ENCODE assay signal across 9 cellular contexts in genomic region chrX:119503484-119503861, GRCh38. TPM values are rescaled to one million over a fixed set of nuclear protein-coding genes. Genes with fewer than 3 reads are reported as not detected.
DNase-seq lines count a peak whose midpoint lies in the region; ATAC-seq, FAIRE-seq and TF ChIP-seq lines count a peak whose summit lies in the region.
"Had no signal": no experiment of that assay in that cellular context is flagged by ENCODE, and none has a peak within 500 bp of the region (broad histone marks: within the 10 kb centered on the region; RNA-seq: fewer than 3 reads in every experiment).

No MANE protein-coding gene starts in this region.

- H3K36me3 ChIP-seq in mesendoderm (ENCODE audit: control insufficient read depth, insufficient read depth, low read length) (no peaks in the 10 kb centered on the region), vagina (no peaks in the 10 kb centered on the region)

- no peak overlapping the region for H3K4ac ChIP-seq in mesendoderm (ENCODE audit: low read depth, low read length)

- H2AK5ac ChIP-seq in mesendoderm (ENCODE audit: low read length): no peak overlapping the region

- no peak overlapping the region for H2BK120ac ChIP-seq in mesendoderm (ENCODE audit: low read depth, low read length)

- no peaks in the 10 kb centered on the region for H3K79me1 ChIP-seq in mesendoderm (ENCODE audit: low read length)

- H3K27ac ChIP-seq in A549 (peak overlapping the region; percentile 90 to 100), mesendoderm (ENCODE audit: low read depth, low read length) (no peak overlapping the region), vagina (no peak overlapping the region)

- ATAC-seq in A549: peak; percentile 89 to 90
- ATAC-seq in GM21526 (IDR thresholded peaks at IDR 0.05; ENCODE audit: low FRiP score, unreplicated experiment): no peak

- H3K27ac Mint-ChIP-seq in chondrocyte (ENCODE audit: unreplicated experiment): peak overlapping the region; percentile 92

- TF ChIP-seq EP300 in A549 (IDR thresholded peaks at IDR 0.05): peak; percentile 73 to 89; a peak in 4 of 5 replicates

- CTCF ChIA-PET in A549 (lab: Yijun Ruan, JAX): interaction anchor here (0.6 to 31.5 kb wide), 4 partner anchors 9 to 59 kb away, joined by 3 to 814 read pairs (median 14); no protein-coding TSS in a partner anchor

- H3K27me3 ChIP-seq in mesendoderm (ENCODE audit: insufficient read depth, low read length, poor library complexity) (no peaks in the 10 kb centered on the region), vagina (no peaks in the 10 kb centered on the region)

- H3K9me3 Mint-ChIP-seq in chondrocyte (ENCODE audit: low read depth): no peaks in the 10 kb centered on the region

- peaks cover 26% of the 10 kb centered on the region for H3K4me1 Mint-ChIP-seq in chondrocyte (ENCODE audit: low read depth)

- DNase-seq in A549 (ENCODE audit: low read depth in 1 of 2, low spot score in 1 of 2) (peak in 1 of 2 experiments; percentile 91), LoVo (ENCODE audit: low spot score) (peak; percentile 60), chondrocyte (ENCODE audit: low spot score) (peak; percentile 81), mesendoderm (peak; percentile 53), vagina (ENCODE audit: extremely low spot score in 2 of 2) (no peak), GM13976 (ENCODE audit: low spot score) (no peak)
- no peak for DNase-seq in activated CD4-positive, alpha-beta T cell treated with anti-CD3 and anti-CD28 coated beads, Interleukin-2, amount 50 U/mL, for 48 hours
- DNase-seq: H7 had no signal

- TF ChIP-seq POLR2A in A549 (IDR thresholded peaks at IDR 0.05; ENCODE audit: low read length): no peak
- no peak for TF ChIP-seq POLR2A in vagina (IDR thresholded peaks at IDR 0.05)

- no peak overlapping the region for H3K23ac ChIP-seq in mesendoderm (ENCODE audit: low read length)

- WGBS in A549 (ENCODE audit: missing lambda C conversion rate): 0% methylated on average over 1 of the region's 2 CpGs
- no CpG with 5 or more reads among the region's 2 CpGs for WGBS in mesendoderm (ENCODE audit: extremely low coverage, insufficient coverage, low lambda C conversion rate)

- no peak overlapping the region for H3K56ac ChIP-seq in mesendoderm (ENCODE audit: low read length)

- no peak overlapping the region for H2BK5ac ChIP-seq in mesendoderm (ENCODE audit: low read length)

- H3K9ac ChIP-seq in mesendoderm (ENCODE audit: low read length): no peak overlapping the region

- TF ChIP-seq RAD21 in A549 (conservative IDR thresholded peaks at IDR 0.05 in 1 of 2, IDR thresholded peaks at IDR 0.05 in 1 of 2): peak in 1 of 2 experiments; percentile 6; a peak in 2 of 5 replicates

- H2BK15ac ChIP-seq in mesendoderm (replicated peaks; ENCODE audit: low read depth): no peak overlapping the region

- intact Hi-C loops in vagina (cut with DNase I): loop anchor here (5.0 kb wide), 1 partner anchor 1981 kb away; no protein-coding TSS in a partner anchor

- H3K4me1 ChIP-seq in A549: peaks cover 68% of the 10 kb centered on the region
- H3K4me1 ChIP-seq in mesendoderm (ENCODE audit: control insufficient read depth, low read depth, low read length): no peaks in the 10 kb centered on the region
- peaks cover 10% of the 10 kb centered on the region for H3K4me1 ChIP-seq in vagina

- H3K4me2 ChIP-seq in A549 (peak overlapping the region; percentile 79), mesendoderm (ENCODE audit: low read length) (no peak overlapping the region)

- in situ Hi-C loops in GM13976 (cut with MboI; ENCODE audit: low sequenced_read_pairs, unreplicated experiment): loop anchor here (25.0 kb wide), 1 partner anchor 234 kb away; no protein-coding TSS in a partner anchor

- H3K79me2 ChIP-seq in mesendoderm (ENCODE audit: control insufficient read depth, insufficient read depth, low read length): no peaks in the 10 kb centered on the region

- no peaks in the 10 kb centered on the region for H3K36me3 Mint-ChIP-seq in chondrocyte (ENCODE audit: low read depth)

- no peak overlapping the region for H3K4me3 ChIP-seq in A549
- no peak overlapping the region for H3K4me3 ChIP-seq in mesendoderm (ENCODE audit: low read length)
- H3K4me3 ChIP-seq in vagina: no peak overlapping the region

- no peaks in the 10 kb centered on the region for H3K9me3 ChIP-seq in A549
- H3K9me3 ChIP-seq in vagina: no peaks in the 10 kb centered on the region

- H3K27me3 Mint-ChIP-seq in chondrocyte (ENCODE audit: low read depth): no peaks in the 10 kb centered on the region

- TF ChIP-seq CTCF in A549 (IDR thresholded peaks at IDR 0.05) (no peak), chondrocyte (IDR thresholded peaks at IDR 0.05) (no peak), vagina (IDR thresholded peaks at IDR 0.05) (no peak), GM13976 (IDR thresholded peaks at IDR 0.05; ENCODE audit: borderline replicate concordance, control extremely low read depth, extremely low read depth, insufficient read depth, missing control alignments) (no peak)

- H3K4me3 Mint-ChIP-seq in chondrocyte (ENCODE audit: unreplicated experiment): no peak overlapping the region

- H4K5ac ChIP-seq in mesendoderm (ENCODE audit: low read length): no peak overlapping the region

- H4K8ac ChIP-seq in mesendoderm (ENCODE audit: low read depth, low read length): no peak overlapping the region

- no peak overlapping the region for H3K18ac ChIP-seq in mesendoderm (ENCODE audit: low read length)

- FAIRE-seq in A549 (lab: Jason Lieb, UNC): no peak

- POLR2A ChIA-PET in A549 (lab: Yijun Ruan, JAX): interaction anchor here (0.8 to 1.9 kb wide), 8 partner anchors 9 to 266 kb away, joined by 3 to 15 read pairs (median 5); partner anchors contain the start of gene SLC25A5

TF ChIP-seq in A549, 52 proteins besides CTCF, POLR2A, EP300 and RAD21 (continues in another document):
- TF ChIP-seq E2F6 (IDR thresholded peaks at IDR 0.05; ENCODE audit: borderline replicate concordance, low read depth) (peak; percentile 42; the same call in 1 of the 2 replicates), BCL3 (IDR thresholded peaks at IDR 0.05) (peak; percentile 47; the same call in 1 of the 3 replicates), ELK1 (IDR thresholded peaks at IDR 0.05; ENCODE audit: low read depth, low read length) (no peak), BHLHE40 (IDR thresholded peaks at IDR 0.05; ENCODE audit: low read depth, low read length) (no peak), CHD2 (IDR thresholded peaks at IDR 0.05; ENCODE audit: low read length, partially characterized antibody) (no peak), GATA3 (IDR thresholded peaks at IDR 0.05; ENCODE audit: borderline replicate concordance) (peak; percentile 62; the same call in 1 of the 2 replicates), FOSB (CRISPR knock-in tag; IDR thresholded peaks at IDR 0.05) (no peak), POLR2AphosphoS2 (conservative IDR thresholded peaks at IDR 0.05; ENCODE audit: low read length) (no peak), NPAS2 (CRISPR knock-in tag; IDR thresholded peaks at IDR 0.05; ENCODE audit: borderline replicate concordance) (no peak), ZFP36 (IDR thresholded peaks at IDR 0.05; ENCODE audit: borderline replicate concordance, partially characterized antibody) (no peak), SMC3 (IDR thresholded peaks at IDR 0.05) (peak; percentile 30; the same call in 1 of the 3 replicates), HDAC2 (IDR thresholded peaks at IDR 0.05) (no peak), CEBPB (IDR thresholded peaks at IDR 0.05) (no peak), JUN (IDR thresholded peaks at IDR 0.05) (peak; percentile 63 to 86; a peak in 4 of 5 replicates), MAX (IDR thresholded peaks at IDR 0.05) (peak; percentile 62; the same call in 1 of the 2 replicates), NR3C1 (IDR thresholded peaks at IDR 0.05) (no peak), EHMT2 (IDR thresholded peaks at IDR 0.05; ENCODE audit: low read depth) (no peak), TP53 (CRISPR knock-in tag; IDR thresholded peaks at IDR 0.05) (no peak), JUNB (IDR thresholded peaks at IDR 0.05) (peak; percentile 68)

RNA-seq across cellular contexts. Expression of gene SLC25A5, which starts 35.2 kb away (rescaled TPM):
- 739 and 750 TPM in 2 replicates for polyA plus RNA-seq in A549 (2011; rRNA removed)
- 992 and 1,002 TPM in 2 replicates for polyA plus RNA-seq in A549 (2012; cell fraction: cytosol; rRNA removed)
- 1,027 and 1,105 TPM in 2 replicates for polyA plus RNA-seq in A549 (2012; cell fraction: nucleus; rRNA removed)
- polyA plus RNA-seq in A549 (2017; fragmentation: RNase III; extraction: RNeasy Plus Mini Kit Qiagen cat#74134 plus additional on column Dnase treatment): 604 to 638 TPM (median 625 TPM) in 3 replicates
- 805 and 878 TPM in 2 replicates for polyA minus RNA-seq in A549 (2011; rRNA and poly(A)+ RNA removed)
- total RNA-seq in chondrocyte: 148 to 195 TPM (median 153 TPM) in 3 replicates
- polyA plus RNA-seq in mesendoderm (2013, experiment 1 of 2): 447 TPM
- 442 TPM for polyA plus RNA-seq in mesendoderm (2013, experiment 2 of 2)
- total RNA-seq in vagina: 303 TPM

Comparison
In these comparisons a context has a peak if more than half of its experiments do, and no peak if none do; other contexts are left out.
1. DNase-seq: peak in LoVo (single experiment), chondrocyte (single experiment) and mesendoderm (single experiment); none in activated CD4-positive, alpha-beta T cell treated with anti-CD3 and anti-CD28 coated beads, Interleukin-2, amount 50 U/mL, for 48 hours (0 of 2), vagina (0 of 2) and GM13976 (single experiment).
2. H3K27ac ChIP-seq: peak in A549 (2 of 2); none in mesendoderm (single experiment) and vagina (single experiment).